ENCODE assay signal across 8 cellular contexts in the genomic region with DNA sequence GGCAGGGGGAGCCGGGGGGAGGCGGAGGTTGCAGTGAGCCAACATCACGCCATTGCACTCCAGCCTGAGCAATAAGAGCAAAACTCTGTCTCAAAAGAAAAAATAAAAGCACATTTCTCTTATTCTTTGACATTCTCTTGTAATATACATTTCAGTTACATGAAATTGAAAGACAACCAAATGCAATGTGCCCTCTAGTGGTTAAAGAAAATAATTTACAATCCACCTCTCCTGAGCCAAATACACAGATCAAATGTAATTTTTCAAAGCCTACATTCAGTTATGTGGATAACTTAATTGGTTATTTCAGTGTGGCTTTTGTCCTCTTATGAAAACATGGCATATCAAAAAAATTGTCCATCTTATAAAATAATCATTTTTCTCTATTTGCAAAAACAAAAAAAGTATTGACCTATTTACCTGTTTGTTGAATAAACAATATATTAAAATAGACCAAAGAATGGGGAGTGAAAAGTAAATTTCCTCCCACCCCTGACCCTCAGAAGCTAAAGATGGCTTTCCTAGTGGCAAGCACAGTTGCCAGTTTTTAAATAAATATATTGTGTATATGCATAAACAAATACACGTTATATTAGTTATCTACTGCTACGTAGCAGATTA. TPM values are rescaled to one million over a fixed set of nuclear protein-coding genes. Genes with fewer than 3 reads are reported as not detected.
DNase-seq lines count a peak whose midpoint lies in the region; ATAC-seq and TF ChIP-seq lines count a peak whose summit lies in the region.

No MANE protein-coding gene starts in this region.

- H3K4me3 ChIP-seq in Karpas-422 (ENCODE audit: low read length) (no peak overlapping the region), SK-N-MC (no peak overlapping the region), fibroblast of pulmonary artery (replicated peaks; ENCODE audit: low read depth, low read length) (no peak overlapping the region)

- no peaks in the 10 kb centered on the region for H3K9me3 Mint-ChIP-seq in progenitor cell of endocrine pancreas (ENCODE audit: low read depth)

- H3K9ac ChIP-seq in Karpas-422 (ENCODE audit: low read length) (no peak overlapping the region), SK-N-MC (ENCODE audit: insufficient read length) (no peak overlapping the region)

- H3K27me3 Mint-ChIP-seq in progenitor cell of endocrine pancreas: no peaks in the 10 kb centered on the region

- no peaks in the 10 kb centered on the region for H3K79me2 ChIP-seq in Karpas-422 (ENCODE audit: low read length)

- peak overlapping the region; percentile 48; the same call in 1 of the 2 replicates for H2AFZ ChIP-seq in Karpas-422 (ENCODE audit: low read length)

- TF ChIP-seq CTCF in fibroblast of pulmonary artery (IDR thresholded peaks at IDR 0.05; ENCODE audit: low read length, missing control alignments) (peak; percentile 60), progenitor cell of endocrine pancreas (IDR thresholded peaks at IDR 0.05; ENCODE audit: unreplicated experiment) (peak; percentile 83)

- no peaks in the 10 kb centered on the region for H3K9me2 ChIP-seq in Karpas-422 (replicated peaks; ENCODE audit: insufficient read depth, low read length)

- H3K4me3 Mint-ChIP-seq in progenitor cell of endocrine pancreas (ENCODE audit: low read depth): no peak overlapping the region

- H3K27me3 ChIP-seq in Karpas-422 (ENCODE audit: low read length): no peaks in the 10 kb centered on the region

- peak overlapping the region; percentile 16 for H3K4me2 ChIP-seq in Karpas-422 (ENCODE audit: low read depth, low read length, poor library complexity, severe bottlenecking)

- H3K36me3 ChIP-seq in Karpas-422 (ENCODE audit: insufficient read depth, low read length) (no peaks in the 10 kb centered on the region), SK-N-MC (ENCODE audit: insufficient read depth, low read length) (no peaks in the 10 kb centered on the region)

- H4K20me1 ChIP-seq in Karpas-422 (ENCODE audit: insufficient read depth, low read depth, low read length): no peaks in the 10 kb centered on the region

- H3K9me3 ChIP-seq in Karpas-422 (ENCODE audit: low read length): no peaks in the 10 kb centered on the region
- H3K9me3 ChIP-seq in SK-N-MC (ENCODE audit: low read depth, low read length): no peaks in the 10 kb centered on the region

- DNase-seq in NCI-H2081 (lab: John Stamatoyannopoulos, UW) (peak; percentile 52), NCI-H2081 treated with DMSO at 0.1 percent for 48 hours (lab: John Stamatoyannopoulos, UW) (no peak), Karpas-422 (peak; percentile 78), SK-N-MC (ENCODE audit: low read depth, low spot score) (peak; percentile 56), fibroblast of pulmonary artery (ENCODE audit: low read depth) (peak; percentile 69), progenitor cell of endocrine pancreas (ENCODE audit: low spot score, unreplicated experiment) (no peak)

- no peaks in the 10 kb centered on the region for H3K4me1 Mint-ChIP-seq in progenitor cell of endocrine pancreas (ENCODE audit: low read depth)

- H3K27ac ChIP-seq in Karpas-422 (ENCODE audit: low read length) (no peak overlapping the region), SK-N-MC (no peak overlapping the region)

- ATAC-seq in HG02678 (IDR thresholded peaks at IDR 0.05; ENCODE audit: unreplicated experiment): no peak
- ATAC-seq in GM21447 (IDR thresholded peaks at IDR 0.05; ENCODE audit: unreplicated experiment): no peak

- peaks cover 8% of the 10 kb centered on the region; the same call in 1 of the 2 replicates for H3K4me1 ChIP-seq in Karpas-422 (ENCODE audit: low read length)

- no peaks in the 10 kb centered on the region for H3K36me3 Mint-ChIP-seq in progenitor cell of endocrine pancreas (ENCODE audit: insufficient read depth)

- no peak overlapping the region for H3K27ac Mint-ChIP-seq in progenitor cell of endocrine pancreas

RNA-seq across cellular contexts. Expression of a gene that starts 14.2 kb away (rescaled TPM):
- 69.4 and 135 TPM in 2 replicates for total RNA-seq in Karpas-422 (2014; rRNA removed; shearing (Covaris generic); ENCODE audit: low replicate concordance)
- 143 and 156 TPM in 2 replicates for total RNA-seq in progenitor cell of endocrine pancreas

RNA-seq across cellular contexts. Expression of a gene that starts 23.7 kb away (rescaled TPM):
- not detected in 2 replicates for total RNA-seq in Karpas-422 (2014; rRNA removed; shearing (Covaris generic); ENCODE audit: low replicate concordance)
- 2.5 and 2.7 TPM in 2 replicates for total RNA-seq in progenitor cell of endocrine pancreas

Comparison
In these comparisons a context has a peak if more than half of its experiments do, and no peak if none do; other contexts are left out.
1. DNase-seq: peak in NCI-H2081 (2 of 2), Karpas-422 (single experiment), SK-N-MC (single experiment) and fibroblast of pulmonary artery (single experiment); none in NCI-H2081 treated with DMSO at 0.1 percent for 48 hours (single experiment) and progenitor cell of endocrine pancreas (single experiment).